1 cellular context compared by ENCODE assay signal in genomic region chr15:40038654-40039543, GRCh38.
TF ChIP-seq lines count a peak whose summit lies in the region.

Gene SRP14, minus strand, starts transcription at chr15:40039181. Its CDS starts 65 bp downstream, at chr15:40039116.

TF ChIP-seq in HEK293, 187 proteins besides CTCF, POLR2A, EP300 and RAD21 (continued from another document and continues in another):
- TF ChIP-seq ZBTB48 (tag by site-specific recombination; IDR thresholded peaks at IDR 0.05) (peak; percentile 42; the same call in 1 of the 2 replicates), BCL11A (tag by site-specific recombination; IDR thresholded peaks at IDR 0.05; ENCODE audit: low read depth) (peak; percentile 60), KLF7 (tag by site-specific recombination; IDR thresholded peaks at IDR 0.05; ENCODE audit: borderline replicate concordance) (no peak), SCRT2 (tag by site-specific recombination; IDR thresholded peaks at IDR 0.05) (no peak), REST (tag by site-specific recombination; IDR thresholded peaks at IDR 0.05) (peak; percentile 44; the same call in 1 of the 2 replicates), ZNF341 (tag by site-specific recombination; IDR thresholded peaks at IDR 0.05; ENCODE audit: low read depth) (peak; percentile 69), ZNF501 (tag by site-specific recombination; IDR thresholded peaks at IDR 0.05) (no peak; the same call in 1 of the 2 replicates), ZNF37A (tag by site-specific recombination; IDR thresholded peaks at IDR 0.05) (no peak), ZNF473 (tag by site-specific recombination; IDR thresholded peaks at IDR 0.05) (no peak), ZNF26 (tag by site-specific recombination; IDR thresholded peaks at IDR 0.05) (no peak), KLF1 (tag by site-specific recombination; IDR thresholded peaks at IDR 0.05) (no peak), ZNF354C (tag by site-specific recombination; IDR thresholded peaks at IDR 0.05; ENCODE audit: borderline replicate concordance, low read depth) (no peak), PATZ1 (tag by site-specific recombination; IDR thresholded peaks at IDR 0.05) (peak; percentile 97), ZNF280D (tag by site-specific recombination; IDR thresholded peaks at IDR 0.05) (no peak), ZBTB17 (tag by site-specific recombination; IDR thresholded peaks at IDR 0.05) (peak; percentile 90), ZNF626 (tag by site-specific recombination; IDR thresholded peaks at IDR 0.05) (no peak), ZNF692 (tag by site-specific recombination; IDR thresholded peaks at IDR 0.05) (0 out of 2 replicates have a peak, but pooled peaks have one; percentile 33), ZNF776 (tag by site-specific recombination; IDR thresholded peaks at IDR 0.05; ENCODE audit: borderline replicate concordance) (no peak), YY1 (tag by site-specific recombination; IDR thresholded peaks at IDR 0.05) (peak; percentile 34; the same call in 1 of the 2 replicates), SP3 (tag by site-specific recombination; IDR thresholded peaks at IDR 0.05) (peak; percentile 80), GLI4 (tag by site-specific recombination; IDR thresholded peaks at IDR 0.05) (no peak), ZNF239 (tag by site-specific recombination; IDR thresholded peaks at IDR 0.05) (no peak), TRIM28 (IDR thresholded peaks at IDR 0.05; ENCODE audit: borderline replicate concordance, low read length) (no peak), ZNF747 (tag by site-specific recombination; IDR thresholded peaks at IDR 0.05) (no peak), BCL11B (tag by site-specific recombination; IDR thresholded peaks at IDR 0.05; ENCODE audit: low read depth) (peak; percentile 78; the same call in 1 of the 2 replicates), KLF17 (tag by site-specific recombination; IDR thresholded peaks at IDR 0.05) (no peak), ZNF266 (tag by site-specific recombination; IDR thresholded peaks at IDR 0.05; ENCODE audit: low read depth) (no peak), ZNF768 (tag by site-specific recombination; IDR thresholded peaks at IDR 0.05) (no peak), ZXDB (tag by site-specific recombination; IDR thresholded peaks at IDR 0.05) (peak; percentile 41; the same call in 1 of the 2 replicates), SP7 (tag by site-specific recombination; IDR thresholded peaks at IDR 0.05) (peak; percentile 35; the same call in 1 of the 2 replicates), ZNF521 (tag by site-specific recombination; IDR thresholded peaks at IDR 0.05) (no peak), ZBTB10 (tag by site-specific recombination; IDR thresholded peaks at IDR 0.05) (no peak), ZNF335 (tag by site-specific recombination; conservative IDR thresholded peaks at IDR 0.05) (peak; percentile 87), SP2 (tag by site-specific recombination; IDR thresholded peaks at IDR 0.05) (peak; percentile 94), ZSCAN5A (tag by site-specific recombination; IDR thresholded peaks at IDR 0.05) (0 out of 2 replicates have a peak, but pooled peaks have one; percentile 34), KLF8 (tag by site-specific recombination; IDR thresholded peaks at IDR 0.05) (no peak), ZNF169 (tag by site-specific recombination; IDR thresholded peaks at IDR 0.05) (no peak)
- TF ChIP-seq, protein P1, sequence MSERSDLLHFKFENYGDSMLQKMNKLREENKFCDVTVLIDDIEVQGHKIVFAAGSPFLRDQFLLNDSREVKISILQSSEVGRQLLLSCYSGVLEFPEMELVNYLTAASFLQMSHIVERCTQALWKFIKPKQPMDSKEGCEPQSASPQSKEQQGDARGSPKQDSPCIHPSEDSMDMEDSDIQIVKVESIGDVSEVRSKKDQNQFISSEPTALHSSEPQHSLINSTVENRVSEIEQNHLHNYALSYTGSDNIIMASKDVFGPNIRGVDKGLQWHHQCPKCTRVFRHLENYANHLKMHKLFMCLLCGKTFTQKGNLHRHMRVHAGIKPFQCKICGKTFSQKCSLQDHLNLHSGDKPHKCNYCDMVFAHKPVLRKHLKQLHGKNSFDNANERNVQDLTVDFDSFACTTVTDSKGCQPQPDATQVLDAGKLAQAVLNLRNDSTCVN (tag by site-specific recombination; optimal IDR thresholded peaks at IDR 0.05), result peak; percentile 44
- TF ChIP-seq, protein P2, sequence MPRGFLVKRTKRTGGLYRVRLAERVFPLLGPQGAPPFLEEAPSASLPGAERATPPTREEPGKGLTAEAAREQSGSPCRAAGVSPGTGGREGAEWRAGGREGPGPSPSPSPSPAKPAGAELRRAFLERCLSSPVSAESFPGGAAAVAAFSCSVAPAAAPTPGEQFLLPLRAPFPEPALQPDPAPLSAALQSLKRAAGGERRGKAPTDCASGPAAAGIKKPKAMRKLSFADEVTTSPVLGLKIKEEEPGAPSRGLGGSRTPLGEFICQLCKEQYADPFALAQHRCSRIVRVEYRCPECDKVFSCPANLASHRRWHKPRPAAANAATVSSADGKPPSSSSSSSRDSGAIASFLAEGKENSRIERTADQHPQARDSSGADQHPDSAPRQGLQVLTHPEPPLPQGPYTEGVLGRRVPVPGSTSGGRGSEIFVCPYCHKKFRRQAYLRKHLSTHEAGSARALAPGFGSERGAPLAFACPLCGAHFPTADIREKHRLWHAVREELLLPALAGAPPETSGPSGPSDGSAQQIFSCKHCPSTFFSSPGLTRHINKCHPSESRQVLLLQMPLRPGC (tag by site-specific recombination; IDR thresholded peaks at IDR 0.05), result 0 out of 2 replicates have a peak, but pooled peaks have one; percentile 10
